In the genomic region with DNA sequence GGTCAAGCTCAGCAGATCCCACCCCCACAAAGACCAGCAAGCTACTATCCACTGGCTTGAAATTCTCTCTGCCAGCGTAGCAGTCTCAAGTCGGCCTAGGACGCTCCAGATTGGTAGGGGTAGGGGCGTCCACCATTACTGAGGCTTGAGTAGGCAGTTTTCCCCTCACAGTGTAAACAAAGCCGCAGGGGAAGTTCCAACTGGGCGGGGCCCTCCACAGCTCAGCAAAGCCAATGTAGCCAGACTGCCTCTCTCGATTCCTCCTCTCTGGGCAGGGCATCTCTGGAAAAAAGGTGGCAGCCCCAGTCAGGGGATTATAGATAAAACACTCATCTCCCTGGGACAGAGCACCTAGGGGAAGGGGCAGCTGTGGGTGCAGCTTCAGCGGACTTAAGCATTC, we compare ENCODE assay signal across 19 cellular contexts.
"Had no signal": no experiment of that assay in that cellular context is flagged by ENCODE, and none has a peak within 500 bp of the region (broad histone marks: within the 10 kb centered on the region; RNA-seq: fewer than 3 reads in every experiment).

No MANE protein-coding gene starts in this region.

- H3K27ac Mint-ChIP-seq: activated CD4-positive, alpha-beta T cell treated with anti-CD3 and anti-CD28 coated beads for 36 hours; activated naive CD4-positive, alpha-beta T cell treated with anti-CD3 and anti-CD28 coated beads, Interleukin-2, amount 50 U/mL, for 72 hours; activated T-helper 1 cell treated with anti-CD3 and anti-CD28 coated beads, Interleukin-12 subunit alpha, Interleukin-12 subunit beta, Interleukin-2, Interleukin-4 antibody, amounts not matched to agents 30 ng/mL and 10 ng/mL and 1 ng/mL, durations not matched to agents 14 hours and 24 hours and 36 hours; naive B cell; stimulated activated naive CD8-positive, alpha-beta T cell treated with anti-CD3 and anti-CD28 coated beads, Interleukin-15, Interleukin-2, amounts not matched to agents 100 ng/mL and 50 ng/mL, for 24 hours had no signal

- H3K4me3 ChIP-seq: adrenal gland, mucosa of descending colon, prostate gland, right atrium auricular region, tibial nerve, uterus had no signal

- H3K4me3 Mint-ChIP-seq: activated CD4-positive, alpha-beta T cell treated with anti-CD3 and anti-CD28 coated beads for 36 hours; activated T-helper 1 cell treated with anti-CD3 and anti-CD28 coated beads, Interleukin-12 subunit alpha, Interleukin-12 subunit beta, Interleukin-2, Interleukin-4 antibody, amounts not matched to agents 30 ng/mL and 10 ng/mL and 1 ng/mL, durations not matched to agents 14 hours and 24 hours and 36 hours; naive B cell; neural crest cell; stimulated activated naive CD8-positive, alpha-beta T cell treated with anti-CD3 and anti-CD28 coated beads, Interleukin-15, Interleukin-2, amounts not matched to agents 100 ng/mL and 50 ng/mL, for 24 hours had no signal

- H3K27ac ChIP-seq: adrenal gland, prostate gland, right atrium auricular region, tibial nerve, uterus had no signal

- H3K36me3 Mint-ChIP-seq: naive B cell had no signal

- H3K4me1 Mint-ChIP-seq: activated CD4-positive, alpha-beta T cell treated with anti-CD3 and anti-CD28 coated beads for 36 hours; naive B cell had no signal

- H3K27me3 ChIP-seq: adrenal gland, right atrium auricular region, tibial nerve, uterus had no signal

- DNase-seq: activated CD4-positive, alpha-beta T cell treated with anti-CD3 and anti-CD28 coated beads for 36 hours; activated CD4-positive, alpha-beta T cell treated with anti-CD3 and anti-CD28 coated beads, Interleukin-2, amount 50 U/mL, for 48 hours; activated gamma-delta T cell treated with Interleukin-2 at 50 U/mL for 16 hours; adrenal gland; cerebellar nuclear complex; effector memory CD4-positive, alpha-beta T cell; mesenchymal stem cell; mucosa of descending colon; naive B cell; uterus had no signal

- H3K36me3 ChIP-seq: adrenal gland, prostate gland, right atrium auricular region, tibial nerve, uterus had no signal

- H3K27me3 Mint-ChIP-seq: activated CD4-positive, alpha-beta T cell treated with anti-CD3 and anti-CD28 coated beads for 36 hours; naive B cell; stimulated activated naive CD8-positive, alpha-beta T cell treated with anti-CD3 and anti-CD28 coated beads, Interleukin-15, Interleukin-2, amounts not matched to agents 100 ng/mL and 50 ng/mL, for 24 hours had no signal

- FAIRE-seq: astrocyte, TTC549 had no signal

- H3K9me3 ChIP-seq: adrenal gland, prostate gland, uterus had no signal

- ATAC-seq: activated CD4-positive, alpha-beta T cell treated with anti-CD3 and anti-CD28 coated beads for 36 hours; activated naive CD4-positive, alpha-beta T cell treated with anti-CD3 and anti-CD28 coated beads, Interleukin-2, amount 50 U/mL, for 72 hours; mucosa of descending colon had no signal

- H3K4me1 ChIP-seq: adrenal gland, prostate gland, right atrium auricular region, tibial nerve, uterus had no signal
